ENCODE assay signal across 9 cellular contexts in genomic region chr7:94449151-94449725, GRCh38. TPM values are rescaled to one million over a fixed set of nuclear protein-coding genes. Genes with fewer than 3 reads are reported as not detected.
DNase-seq lines count a peak whose midpoint lies in the region; ATAC-seq and TF ChIP-seq lines count a peak whose summit lies in the region.
"Had no signal": no experiment of that assay in that cellular context is flagged by ENCODE, and none has a peak within 500 bp of the region (broad histone marks: within the 10 kb centered on the region; RNA-seq: fewer than 3 reads in every experiment).

No MANE protein-coding gene starts in this region.

- no peaks in the 10 kb centered on the region for H3K9me2 ChIP-seq in Karpas-422 (replicated peaks; ENCODE audit: insufficient read depth, low read length)

- TF ChIP-seq CTCF in esophagus muscularis mucosa (IDR thresholded peaks at IDR 0.05) (peak; percentile 58 to 75 (median 64)), osteocyte (IDR thresholded peaks at IDR 0.05) (peak; percentile 74)

- no peak for TF ChIP-seq POLR2A in esophagus muscularis mucosa (IDR thresholded peaks at IDR 0.05; ENCODE audit: low read depth)

- peaks cover 13% of the 10 kb centered on the region for H3K4me1 Mint-ChIP-seq in osteocyte (ENCODE audit: unreplicated experiment)
- H3K4me1 Mint-ChIP-seq in activated T-cell treated with anti-CD3 and anti-CD28 coated beads, Interleukin-2, amount 50 U/mL, for 4 hours (ENCODE audit: low read depth): no peaks in the 10 kb centered on the region
- H3K4me1 Mint-ChIP-seq in activated CD4-positive, alpha-beta T cell treated with anti-CD3 and anti-CD28 coated beads, Interleukin-2, amount 10 ng/mL, durations not matched to agents 24 days and 14 days: no peaks in the 10 kb centered on the region

- intact Hi-C loops in esophagus muscularis mucosa (cut with DNase I): loop anchor here (5.0 kb wide), 1 partner anchor 798 kb away; no protein-coding TSS in a partner anchor
- intact Hi-C loops in activated CD4-positive, alpha-beta T cell treated with anti-CD3 and anti-CD28 coated beads, Interleukin-2, amount 10 ng/mL, durations not matched to agents 24 days and 14 days (cut with micrococcal nuclease): loop anchor here (2.0 kb wide), 2 partner anchors 206 to 798 kb away; no protein-coding TSS in a partner anchor

- H3K27ac ChIP-seq in Karpas-422 (ENCODE audit: low read length) (no peak overlapping the region), esophagus muscularis mucosa (replicated peaks in 1 of 4) (no peak overlapping the region)
- H3K27ac ChIP-seq: neutrophil had no signal

- no peaks in the 10 kb centered on the region for H4K20me1 ChIP-seq in Karpas-422 (ENCODE audit: insufficient read depth, low read depth, low read length)

- no peaks in the 10 kb centered on the region for H3K9me3 Mint-ChIP-seq in osteocyte (ENCODE audit: unreplicated experiment)
- no peaks in the 10 kb centered on the region for H3K9me3 Mint-ChIP-seq in activated T-cell treated with anti-CD3 and anti-CD28 coated beads, Interleukin-2, amount 50 U/mL, for 4 hours
- H3K9me3 Mint-ChIP-seq in activated CD4-positive, alpha-beta T cell treated with anti-CD3 and anti-CD28 coated beads, Interleukin-2, amount 10 ng/mL, durations not matched to agents 24 days and 14 days: no peaks in the 10 kb centered on the region

- H3K4me1 ChIP-seq in Karpas-422 (ENCODE audit: low read length): no peaks in the 10 kb centered on the region
- H3K4me1 ChIP-seq in esophagus muscularis mucosa: peaks cover 7 to 17% (median 11%) of the 10 kb centered on the region in 4 donors

- H3K4me3 Mint-ChIP-seq in osteocyte (ENCODE audit: unreplicated experiment): no peak overlapping the region
- no peak overlapping the region for H3K4me3 Mint-ChIP-seq in activated T-cell treated with anti-CD3 and anti-CD28 coated beads, Interleukin-2, amount 50 U/mL, for 4 hours
- H3K4me3 Mint-ChIP-seq in activated CD4-positive, alpha-beta T cell treated with anti-CD3 and anti-CD28 coated beads, Interleukin-2, amount 10 ng/mL, durations not matched to agents 24 days and 14 days: no peak overlapping the region

- peaks cover 9% of the 10 kb centered on the region for H3K27me3 Mint-ChIP-seq in osteocyte (ENCODE audit: unreplicated experiment)
- peaks cover 11% of the 10 kb centered on the region for H3K27me3 Mint-ChIP-seq in activated T-cell treated with anti-CD3 and anti-CD28 coated beads, Interleukin-2, amount 50 U/mL, for 4 hours (ENCODE audit: low read depth)
- peaks cover 10% of the 10 kb centered on the region for H3K27me3 Mint-ChIP-seq in activated CD4-positive, alpha-beta T cell treated with anti-CD3 and anti-CD28 coated beads, Interleukin-2, amount 10 ng/mL, durations not matched to agents 24 days and 14 days

- H3K9ac ChIP-seq in Karpas-422 (ENCODE audit: low read length): no peak overlapping the region

- H3K36me3 ChIP-seq in Karpas-422 (ENCODE audit: insufficient read depth, low read length): no peaks in the 10 kb centered on the region
- no peaks in the 10 kb centered on the region for H3K36me3 ChIP-seq in esophagus muscularis mucosa
- H3K36me3 ChIP-seq: neutrophil had no signal

- peak; percentile 39 for DNase-seq in D341Med (ENCODE audit: low spot score)
- DNase-seq in Karpas-422: peak; percentile 74
- DNase-seq in RPMI7951 (ENCODE audit: low read depth): peak; percentile 54
- DNase-seq in esophagus muscularis mucosa (ENCODE audit: extremely low spot score): no peak
- no peak for DNase-seq in osteocyte (ENCODE audit: extremely low spot score, unreplicated experiment)
- no peak for DNase-seq in activated T-cell treated with anti-CD3 and anti-CD28 coated beads, Interleukin-2, amount 50 U/mL, for 4 hours
- DNase-seq in activated CD4-positive, alpha-beta T cell treated with anti-CD3 and anti-CD28 coated beads, Interleukin-2, amount 10 ng/mL, durations not matched to agents 24 days and 14 days: no peak

- H3K4me3 ChIP-seq in Karpas-422 (ENCODE audit: low read length): no peak overlapping the region
- H3K4me3 ChIP-seq in esophagus muscularis mucosa: no peak overlapping the region

- H3K79me2 ChIP-seq in Karpas-422 (ENCODE audit: low read length): no peaks in the 10 kb centered on the region

- H3K9me3 ChIP-seq in Karpas-422 (ENCODE audit: low read length) (no peaks in the 10 kb centered on the region), esophagus muscularis mucosa (no peaks in the 10 kb centered on the region)
- H3K9me3 ChIP-seq: neutrophil had no signal

- peaks cover 2% of the 10 kb centered on the region for H3K36me3 Mint-ChIP-seq in osteocyte (ENCODE audit: unreplicated experiment)
- no peaks in the 10 kb centered on the region for H3K36me3 Mint-ChIP-seq in activated T-cell treated with anti-CD3 and anti-CD28 coated beads, Interleukin-2, amount 50 U/mL, for 4 hours (ENCODE audit: insufficient read depth)
- H3K36me3 Mint-ChIP-seq in activated CD4-positive, alpha-beta T cell treated with anti-CD3 and anti-CD28 coated beads, Interleukin-2, amount 10 ng/mL, durations not matched to agents 24 days and 14 days (ENCODE audit: low read depth): no peaks in the 10 kb centered on the region

- H2AFZ ChIP-seq in Karpas-422 (ENCODE audit: low read length): no peak overlapping the region

- ATAC-seq in GM19467 (IDR thresholded peaks at IDR 0.05; ENCODE audit: unreplicated experiment): peak; percentile 73
- ATAC-seq in activated T-cell treated with anti-CD3 and anti-CD28 coated beads, Interleukin-2, amount 50 U/mL, for 4 hours: no peak

- whole genome bisulfite sequencing in esophagus muscularis mucosa: 48% methylated on average over 4 of the region's 4 CpGs

- no peak overlapping the region for H3K27ac Mint-ChIP-seq in osteocyte (ENCODE audit: unreplicated experiment)
- H3K27ac Mint-ChIP-seq in activated CD4-positive, alpha-beta T cell treated with anti-CD3 and anti-CD28 coated beads, Interleukin-2, amount 10 ng/mL, durations not matched to agents 24 days and 14 days: no peak overlapping the region

- no peaks in the 10 kb centered on the region for H3K27me3 ChIP-seq in Karpas-422 (ENCODE audit: low read length)
- no peaks in the 10 kb centered on the region for H3K27me3 ChIP-seq in esophagus muscularis mucosa

- peak overlapping the region; percentile 3 for H3K4me2 ChIP-seq in Karpas-422 (ENCODE audit: low read depth, low read length, poor library complexity, severe bottlenecking)

- no peak for TF ChIP-seq EP300 in esophagus muscularis mucosa (IDR thresholded peaks at IDR 0.05)

RNA-seq across cellular contexts. Expression of gene COL1A2, which starts 54.5 kb away (rescaled TPM):
- total RNA-seq in Karpas-422 (2014; rRNA removed; shearing (Covaris generic); ENCODE audit: low replicate concordance): not detected in 2 replicates
- 1,601 and 1,652 TPM in 2 replicates for total RNA-seq in RPMI7951 (2014; rRNA removed; shearing (Covaris generic))
- 100 to 1,000 TPM; 227 to 697 (median 347) TPM for total RNA-seq in esophagus muscularis mucosa
- 7,492 and 7,869 TPM in 2 replicates for total RNA-seq in osteocyte
- 1 to 10 TPM; 1.4 to 1.9 (median 1.6) TPM for total RNA-seq in activated T-cell treated with anti-CD3 and anti-CD28 coated beads, Interleukin-2, amount 50 U/mL, for 4 hours
- total RNA-seq in activated CD4-positive, alpha-beta T cell treated with anti-CD3 and anti-CD28 coated beads, Interleukin-2, amount 10 ng/mL, durations not matched to agents 24 days and 14 days: 6.0 and 6.5 TPM in 2 replicates

Comparison
In these comparisons a context has a peak if more than half of its experiments do, and no peak if none do; other contexts are left out.
1. DNase-seq: peak in D341Med (single experiment), Karpas-422 (single experiment) and RPMI7951 (single experiment); none in esophagus muscularis mucosa (single experiment), osteocyte (single experiment), activated T-cell treated with anti-CD3 and anti-CD28 coated beads, Interleukin-2, amount 50 U/mL, for 4 hours (single experiment) and activated CD4-positive, alpha-beta T cell treated with anti-CD3 and anti-CD28 coated beads, Interleukin-2, amount 10 ng/mL, durations not matched to agents 24 days and 14 days (single experiment).
2. RNA of gene COL1A2, which starts 54.5 kb away (total RNA-seq): 7,492 to 7,869 TPM in osteocyte, 1,601 to 1,652 TPM in RPMI7951 and 227 to 697 TPM in esophagus muscularis mucosa; 6.0 to 6.5 TPM in activated CD4-positive, alpha-beta T cell treated with anti-CD3 and anti-CD28 coated beads, Interleukin-2, amount 10 ng/mL, durations not matched to agents 24 days and 14 days, 1.4 to 1.9 TPM in activated T-cell treated with anti-CD3 and anti-CD28 coated beads, Interleukin-2, amount 50 U/mL, for 4 hours and not detected in Karpas-422; every median in the first group is over 10 times any median in the second.